ENCODE assay signal across 1 cellular context in the genomic region with DNA sequence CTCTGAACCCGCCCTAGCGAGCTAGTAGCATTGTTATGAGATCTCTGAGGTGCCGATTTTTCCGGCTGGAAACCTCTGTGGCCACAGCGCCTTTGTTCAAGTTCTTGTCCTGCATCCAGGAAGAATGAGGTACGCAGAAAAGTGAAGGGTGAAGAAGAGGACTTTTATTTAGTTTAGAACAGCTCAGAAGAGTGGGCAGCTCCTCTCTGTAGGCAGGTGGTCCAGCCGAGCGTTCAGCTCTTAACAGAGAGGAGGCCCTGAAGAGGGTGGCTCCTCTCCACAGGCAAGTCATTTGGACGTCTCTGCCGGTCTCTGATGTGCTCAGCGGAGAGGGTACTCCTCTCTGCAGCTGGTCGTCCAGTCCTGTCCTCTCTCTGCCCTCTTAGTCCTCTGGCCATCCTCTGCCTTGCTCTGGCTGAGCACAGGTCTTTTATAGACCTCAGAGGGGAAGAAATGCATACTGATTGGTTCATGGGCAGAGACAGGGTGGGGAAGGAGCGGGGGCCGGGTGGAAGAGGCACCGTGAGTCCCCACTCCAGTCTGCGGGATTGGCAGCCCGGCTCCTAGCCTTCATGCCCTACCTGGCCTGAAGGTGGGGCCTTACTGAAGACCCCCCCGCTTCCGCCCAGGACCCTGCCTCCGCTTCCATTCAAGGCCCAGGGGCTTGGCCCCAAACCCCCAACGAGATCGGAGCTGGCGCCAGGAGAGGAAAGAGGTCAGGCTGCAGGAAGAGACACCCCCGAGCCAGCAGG.
TF ChIP-seq lines count a peak whose summit lies in the region.

No MANE protein-coding gene starts in this region.

TF ChIP-seq in SK-N-SH treated with all-trans-retinoic acid at 6 μM for 48 hours, 23 proteins besides CTCF, POLR2A, EP300 and RAD21 (continued from another document):
- TF ChIP-seq, protein P1, sequence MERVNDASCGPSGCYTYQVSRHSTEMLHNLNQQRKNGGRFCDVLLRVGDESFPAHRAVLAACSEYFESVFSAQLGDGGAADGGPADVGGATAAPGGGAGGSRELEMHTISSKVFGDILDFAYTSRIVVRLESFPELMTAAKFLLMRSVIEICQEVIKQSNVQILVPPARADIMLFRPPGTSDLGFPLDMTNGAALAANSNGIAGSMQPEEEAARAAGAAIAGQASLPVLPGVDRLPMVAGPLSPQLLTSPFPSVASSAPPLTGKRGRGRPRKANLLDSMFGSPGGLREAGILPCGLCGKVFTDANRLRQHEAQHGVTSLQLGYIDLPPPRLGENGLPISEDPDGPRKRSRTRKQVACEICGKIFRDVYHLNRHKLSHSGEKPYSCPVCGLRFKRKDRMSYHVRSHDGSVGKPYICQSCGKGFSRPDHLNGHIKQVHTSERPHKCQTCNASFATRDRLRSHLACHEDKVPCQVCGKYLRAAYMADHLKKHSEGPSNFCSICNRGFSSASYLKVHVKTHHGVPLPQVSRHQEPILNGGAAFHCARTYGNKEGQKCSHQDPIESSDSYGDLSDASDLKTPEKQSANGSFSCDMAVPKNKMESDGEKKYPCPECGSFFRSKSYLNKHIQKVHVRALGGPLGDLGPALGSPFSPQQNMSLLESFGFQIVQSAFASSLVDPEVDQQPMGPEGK (CRISPR knock-in tag; IDR thresholded peaks at IDR 0.05; ENCODE audit: borderline replicate concordance), result no peak
